ENCODE assay signal across 9 cellular contexts in genomic region chr17:38761612-38762011, GRCh38. TPM values are rescaled to one million over a fixed set of nuclear protein-coding genes. Genes with fewer than 3 reads are reported as not detected.
A peak's percentile ranks its signal among the peaks of the same experiment; 100 is the strongest.
DNase-seq lines count a peak whose midpoint lies in the region; ATAC-seq, FAIRE-seq and TF ChIP-seq lines count a peak whose summit lies in the region.
"Had no signal": no experiment of that assay in that cellular context is flagged by ENCODE, and none has a peak within 500 bp of the region (broad histone marks: within the 10 kb centered on the region; RNA-seq: fewer than 3 reads in every experiment).

No MANE protein-coding gene starts in this region.

- TF ChIP-seq CTCF in A549 (IDR thresholded peaks at IDR 0.05) (peak; percentile 37; the same call in 2 of the 3 replicates), GM13976 (IDR thresholded peaks at IDR 0.05; ENCODE audit: borderline replicate concordance, control extremely low read depth, extremely low read depth, insufficient read depth, missing control alignments) (peak; percentile 46), fibroblast of mammary gland (conservative IDR thresholded peaks at IDR 0.05; ENCODE audit: control insufficient read depth, insufficient read depth, low read depth, low read length) (peak; percentile 42)

- H3K4me3 Mint-ChIP-seq in T-cell: no peak overlapping the region
- H3K4me3 Mint-ChIP-seq: nephron had no signal

- H3K4me1 ChIP-seq in A549: no peaks in the 10 kb centered on the region

- no peak overlapping the region for H3K4me2 ChIP-seq in A549

- H3K36me3 Mint-ChIP-seq in T-cell: peaks cover 61% of the 10 kb centered on the region

- intact Hi-C loops in head of caudate nucleus (cut with DNase I): no loop called here

- WGBS in A549 (ENCODE audit: missing lambda C conversion rate): 77% methylated on average over 4 of the region's 4 CpGs

- CTCF ChIA-PET in A549 (lab: Yijun Ruan, JAX) (interaction anchor here (0.6 to 3.8 kb wide), 20 partner anchors 8 to 413 kb away, joined by 3 to 12 read pairs (median 3); no protein-coding TSS in a partner anchor), T-cell (lab: Charles Lee) (interaction anchor here in 1 of 2 donors (0.7 kb wide), 1 partner anchor 12 kb away, joined by 5 read pairs; no protein-coding TSS in a partner anchor)

- H3K9me3 ChIP-seq in A549: no peaks in the 10 kb centered on the region

- no peak for FAIRE-seq in A549 (lab: Jason Lieb, UNC)

- ATAC-seq in A549 (peak; percentile 77 to 86; a peak in 5 of 6 replicates), T-cell (replicated peaks in 1 of 4) (peak in 2 of 4 experiments; percentile 40 to 43), HG02588 (IDR thresholded peaks at IDR 0.05; ENCODE audit: unreplicated experiment) (no peak)

- no peak for TF ChIP-seq EP300 in A549 (IDR thresholded peaks at IDR 0.05)

- in situ Hi-C loops in GM13976 (cut with MboI; ENCODE audit: low sequenced_read_pairs, unreplicated experiment): no loop called here

- peak; percentile 38 to 67 for TF ChIP-seq RAD21 in A549 (conservative IDR thresholded peaks at IDR 0.05 in 1 of 2, IDR thresholded peaks at IDR 0.05 in 1 of 2)

- H3K9me3 Mint-ChIP-seq in T-cell: no peaks in the 10 kb centered on the region
- H3K9me3 Mint-ChIP-seq: nephron had no signal

- no peak for TF ChIP-seq POLR2A in A549 (IDR thresholded peaks at IDR 0.05; ENCODE audit: low read length)

- no peak overlapping the region for H3K27ac ChIP-seq in A549

- H3K4me3 ChIP-seq in A549: no peak overlapping the region
- no peak overlapping the region for H3K4me3 ChIP-seq in fibroblast of mammary gland (ENCODE audit: control insufficient read depth, low read depth, low read length)

- peaks cover 11 to 16% (median 13%) of the 10 kb centered on the region in 3 donors for H3K4me1 Mint-ChIP-seq in T-cell
- H3K4me1 Mint-ChIP-seq: nephron had no signal

- peak overlapping the region; percentile 20 to 82 for H3K27ac Mint-ChIP-seq in T-cell
- H3K27ac Mint-ChIP-seq: nephron had no signal

- DNase-seq in A549 (ENCODE audit: low read depth in 1 of 2, low spot score in 1 of 2): peak; percentile 76 to 81
- no peak for DNase-seq in GM13976 (ENCODE audit: low spot score)
- DNase-seq in T-cell: peak in 13 of 34 experiments; percentile 14 to 36 (median 22)
- peak; percentile 45 for DNase-seq in fibroblast of mammary gland (ENCODE audit: low read depth)
- no peak for DNase-seq in NCI-H446 (lab: John Stamatoyannopoulos, UW)
- no peak for DNase-seq in T1000 (lab: John Stamatoyannopoulos, UW)
- DNase-seq in head of caudate nucleus: no peak

- no peaks in the 10 kb centered on the region for H3K27me3 Mint-ChIP-seq in T-cell

- POLR2A ChIA-PET in A549 (lab: Yijun Ruan, JAX) (no interaction called here), T-cell (lab: Charles Lee) (no interaction called here)

TF ChIP-seq in A549, 52 proteins besides CTCF, POLR2A, EP300 and RAD21:
- no peak for TF ChIP-seq SREBF2 (IDR thresholded peaks at IDR 0.05)

RNA-seq across cellular contexts. Expression of gene PSMB3, which starts 9.1 kb away (rescaled TPM):
- polyA plus RNA-seq in A549 (2011; rRNA removed) (417 and 467 TPM in 2 replicates), A549 (2017; fragmentation: RNase III; extraction: RNeasy Plus Mini Kit Qiagen cat#74134 plus additional on column Dnase treatment) (463 to 466 TPM (median 465 TPM) in 3 replicates)
- polyA plus RNA-seq in A549 (2012; cell fraction: cytosol; rRNA removed): 1,169 and 1,263 TPM in 2 replicates
- 923 and 1,034 TPM in 2 replicates for polyA plus RNA-seq in A549 (2012; cell fraction: nucleus; rRNA removed)
- polyA minus RNA-seq in A549 (2011; rRNA and poly(A)+ RNA removed): 409 and 535 TPM in 2 replicates
- 100 to 1,000 TPM in 3 of 5 donors, 10 to 100 TPM in 2; 81.2 to 116 (median 104) TPM for total RNA-seq in T-cell

RNA-seq across cellular contexts. Expression of gene PCGF2, which starts 13.5 kb away (rescaled TPM):
- polyA plus RNA-seq in A549 (2011; rRNA removed) (19.9 and 21.2 TPM in 2 replicates), A549 (2017; fragmentation: RNase III; extraction: RNeasy Plus Mini Kit Qiagen cat#74134 plus additional on column Dnase treatment) (33.9 to 43.6 TPM (median 42.5 TPM) in 3 replicates)
- polyA plus RNA-seq in A549 (2012; cell fraction: cytosol; rRNA removed): 44.9 and 56.9 TPM in 2 replicates
- 70.5 and 88.3 TPM in 2 replicates for polyA plus RNA-seq in A549 (2012; cell fraction: nucleus; rRNA removed)
- polyA minus RNA-seq in A549 (2011; rRNA and poly(A)+ RNA removed): 30.6 and 31.4 TPM in 2 replicates
- under 1 TPM in 3 of 5 donors, not detected in 2; 0.28 to 0.69 (median 0.53) TPM for total RNA-seq in T-cell

RNA-seq across cellular contexts. Expression of gene CISD3, which starts 31.5 kb away (rescaled TPM):
- polyA plus RNA-seq in A549 (2011; rRNA removed): 24.5 and 32.6 TPM in 2 replicates
- polyA plus RNA-seq in A549 (2012; cell fraction: cytosol; rRNA removed): 41.3 and 55.7 TPM in 2 replicates
- polyA plus RNA-seq in A549 (2012; cell fraction: nucleus; rRNA removed): 21.1 and 28.7 TPM in 2 replicates
- 33.0 to 35.4 TPM (median 34.3 TPM) in 3 replicates for polyA plus RNA-seq in A549 (2017; fragmentation: RNase III; extraction: RNeasy Plus Mini Kit Qiagen cat#74134 plus additional on column Dnase treatment)
- 12.7 and 18.5 TPM in 2 replicates for polyA minus RNA-seq in A549 (2011; rRNA and poly(A)+ RNA removed)
- 10 to 100 TPM; 10.7 to 21.5 (median 17.7) TPM for total RNA-seq in T-cell

RNA-seq across cellular contexts. Expression of gene PIP4K2B, which starts 37.7 kb away (rescaled TPM):
- 40.3 and 42.5 TPM in 2 replicates for polyA plus RNA-seq in A549 (2011; rRNA removed)
- 35.4 and 40.9 TPM in 2 replicates for polyA plus RNA-seq in A549 (2012; cell fraction: cytosol; rRNA removed)
- 41.8 and 43.7 TPM in 2 replicates for polyA plus RNA-seq in A549 (2012; cell fraction: nucleus; rRNA removed)
- 53.7 to 56.7 TPM (median 55.3 TPM) in 3 replicates for polyA plus RNA-seq in A549 (2017; fragmentation: RNase III; extraction: RNeasy Plus Mini Kit Qiagen cat#74134 plus additional on column Dnase treatment)
- polyA minus RNA-seq in A549 (2011; rRNA and poly(A)+ RNA removed): 49.7 and 56.2 TPM in 2 replicates
- total RNA-seq in T-cell: 10 to 100 TPM; 36.4 to 60.3 (median 52.6) TPM

RNA-seq across cellular contexts. Expression of gene MLLT6, which starts 56.5 kb away (rescaled TPM):
- polyA plus RNA-seq in A549 (2011; rRNA removed) (24.2 and 28.9 TPM in 2 replicates), A549 (2017; fragmentation: RNase III; extraction: RNeasy Plus Mini Kit Qiagen cat#74134 plus additional on column Dnase treatment) (24.6 to 29.9 TPM (median 28.3 TPM) in 3 replicates)
- 25.0 and 29.5 TPM in 2 replicates for polyA plus RNA-seq in A549 (2012; cell fraction: cytosol; rRNA removed)
- 62.5 and 83.6 TPM in 2 replicates for polyA plus RNA-seq in A549 (2012; cell fraction: nucleus; rRNA removed)
- polyA minus RNA-seq in A549 (2011; rRNA and poly(A)+ RNA removed): 37.2 and 41.1 TPM in 2 replicates
- total RNA-seq in T-cell: 100 to 1,000 TPM; 412 to 506 (median 480) TPM

Comparison
In these comparisons a context has a peak if more than half of its experiments do, and no peak if none do; other contexts are left out.
1. DNase-seq: peak in A549 (2 of 2) and fibroblast of mammary gland (single experiment); none in GM13976 (single experiment), NCI-H446 (0 of 2), T1000 (single experiment) and head of caudate nucleus (0 of 42).
2. Peak in every context shown above with its lines, with median percentiles within 50 percentile points of each other: CTCF ChIP-seq.